10 cellular contexts compared by ENCODE assay signal in the genomic region with DNA sequence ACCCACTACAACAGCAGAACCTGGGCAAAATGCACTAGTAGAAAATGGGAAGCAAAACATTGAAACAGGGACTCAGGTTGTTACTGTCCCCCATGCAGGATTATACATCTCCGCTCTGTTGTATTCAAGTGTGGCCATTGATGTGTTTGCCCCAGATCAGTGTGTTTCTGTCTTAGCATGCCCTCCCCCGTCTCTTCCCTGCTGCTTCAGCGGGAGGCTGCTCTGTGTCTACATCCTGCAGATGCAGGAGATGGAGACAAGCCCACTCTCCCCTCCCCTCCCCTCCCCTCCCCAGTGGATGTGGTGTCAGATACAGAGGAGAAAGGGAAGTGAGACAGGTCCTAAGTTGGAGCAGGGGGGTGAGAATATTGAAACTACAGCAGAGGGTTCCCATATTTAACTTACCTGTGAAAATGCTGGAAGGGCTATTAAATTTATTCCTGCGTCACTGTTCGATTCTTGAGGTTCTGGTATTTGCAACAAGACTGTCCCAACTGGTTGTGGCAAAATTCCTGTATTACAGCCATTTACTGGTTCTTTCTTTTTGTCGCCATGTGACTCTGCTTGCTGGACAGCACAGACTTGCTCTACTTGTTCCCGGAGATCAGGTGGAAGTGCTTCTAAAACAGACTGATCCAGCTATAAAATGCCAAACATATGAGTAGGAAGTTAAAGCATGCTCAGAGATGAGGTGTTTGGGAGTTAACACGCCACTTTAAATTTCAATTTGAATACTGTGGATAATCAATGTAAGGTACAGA.
DNase-seq lines count a peak whose midpoint lies in the region; ATAC-seq and TF ChIP-seq lines count a peak whose summit lies in the region.
"Had no signal": no experiment of that assay in that cellular context is flagged by ENCODE, and none has a peak within 500 bp of the region (broad histone marks: within the 10 kb centered on the region; RNA-seq: fewer than 3 reads in every experiment).

No MANE protein-coding gene starts in this region.

- H3K4me3 Mint-ChIP-seq in naive thymus-derived CD4-positive, alpha-beta T cell, result no peak overlapping the region

- H3K36me3 Mint-ChIP-seq in naive thymus-derived CD4-positive, alpha-beta T cell, result peaks cover 0 to 40% (median 16%) of the 10 kb centered on the region in 5 donors

- no peak overlapping the region for H3K4me3 ChIP-seq in DND-41 (ENCODE audit: low read depth in 1 of 2, low read length in 2 of 2)
- H3K4me3 ChIP-seq in naive thymus-derived CD4-positive, alpha-beta T cell (ENCODE audit: low read length), result no peak overlapping the region

- no peaks in the 10 kb centered on the region for H3K27me3 Mint-ChIP-seq in naive thymus-derived CD4-positive, alpha-beta T cell

- no peaks in the 10 kb centered on the region for H3K9me3 ChIP-seq in DND-41 (ENCODE audit: insufficient read depth, low read length, severe bottlenecking)
- H3K9me3 ChIP-seq in naive thymus-derived CD4-positive, alpha-beta T cell (ENCODE audit: control insufficient read depth in 2 of 3, low read length in 3 of 3), result no peaks in the 10 kb centered on the region

- H3K4me1 ChIP-seq in DND-41 (ENCODE audit: insufficient read depth, low read length), result no peaks in the 10 kb centered on the region
- H3K4me1 ChIP-seq in naive thymus-derived CD4-positive, alpha-beta T cell (ENCODE audit: control insufficient read depth in 2 of 2, insufficient read depth in 2 of 2, low read length in 2 of 2), result no peaks in the 10 kb centered on the region

- ATAC-seq in DND-41 (ENCODE audit: insufficient read depth, low read depth), result peak; percentile 53; the same call in 2 of the 3 replicates
- no peak for ATAC-seq in naive thymus-derived CD4-positive, alpha-beta T cell
- no peak for ATAC-seq in HG03469 (IDR thresholded peaks at IDR 0.05; ENCODE audit: unreplicated experiment)
- ATAC-seq in HG03571 (IDR thresholded peaks at IDR 0.05; ENCODE audit: unreplicated experiment), result no peak

- DNase-seq in DND-41 (peak; percentile 21), MV-4-11 (lab: John Stamatoyannopoulos, UW) (peak; percentile 27), epithelial cell of prostate (ENCODE audit: low read depth, low spot score) (peak; percentile 46), NCI-H1417 treated with DMSO at 0.1 percent for 48 hours (lab: John Stamatoyannopoulos, UW) (no peak), DMS114 treated with DMSO at 0.1 percent for 48 hours (lab: John Stamatoyannopoulos, UW; ENCODE audit: unreplicated experiment) (no peak)
- DNase-seq in naive thymus-derived CD4-positive, alpha-beta T cell, result no peak
- DNase-seq: activated gamma-delta T cell treated with Interleukin-2 at 50 U/mL for 16 hours, NCI-H2081 treated with DMSO at 0.1 percent for 48 hours had no signal

- H3K79me2 ChIP-seq in DND-41 (ENCODE audit: insufficient read depth, low read length), result no peaks in the 10 kb centered on the region

- TF ChIP-seq CTCF in DND-41 (IDR thresholded peaks at IDR 0.05; ENCODE audit: borderline replicate concordance, extremely low read depth, low read length, poor library complexity, severe bottlenecking), result no peak

- H3K36me3 ChIP-seq in DND-41 (ENCODE audit: insufficient read depth, low read length), result peaks cover 93% of the 10 kb centered on the region
- H3K36me3 ChIP-seq in naive thymus-derived CD4-positive, alpha-beta T cell (ENCODE audit: control insufficient read depth in 2 of 3, insufficient read depth in 3 of 3, low read length in 3 of 3), result peaks cover 13 to 69% (median 15%) of the 10 kb centered on the region in 3 experiments

- peaks cover 4 to 20% (median 9%) of the 10 kb centered on the region in 7 donors for H3K4me1 Mint-ChIP-seq in naive thymus-derived CD4-positive, alpha-beta T cell

- no peak overlapping the region for H3K4me2 ChIP-seq in DND-41 (ENCODE audit: insufficient read depth, low read length)

- H2AFZ ChIP-seq in DND-41 (ENCODE audit: low read depth, low read length), result no peak overlapping the region

- intact Hi-C loops in naive thymus-derived CD4-positive, alpha-beta T cell (cut with micrococcal nuclease), result no loop called here

- H3K27me3 ChIP-seq in DND-41 (ENCODE audit: insufficient read depth, low read length, poor library complexity), result no peaks in the 10 kb centered on the region
- H3K27me3 ChIP-seq in naive thymus-derived CD4-positive, alpha-beta T cell (ENCODE audit: control insufficient read depth in 2 of 2, insufficient read depth in 2 of 2, low read length in 2 of 2), result no peaks in the 10 kb centered on the region

- H3K9me3 Mint-ChIP-seq in naive thymus-derived CD4-positive, alpha-beta T cell, result no peaks in the 10 kb centered on the region

- H3K27ac ChIP-seq in DND-41 (ENCODE audit: low read length), result no peak overlapping the region
- H3K27ac ChIP-seq in epithelial cell of prostate, result peak overlapping the region; percentile 68
- H3K27ac ChIP-seq in naive thymus-derived CD4-positive, alpha-beta T cell (ENCODE audit: low read depth, low read length), result peak overlapping the region; percentile 46

- POLR2A ChIA-PET in naive thymus-derived CD4-positive, alpha-beta T cell (lab: Charles Lee), result interaction anchor here (0.7 kb wide), 1 partner anchor 156 kb away, joined by 3 read pairs; no protein-coding TSS in a partner anchor

- H4K20me1 ChIP-seq in DND-41 (ENCODE audit: insufficient read depth, low read length), result no peaks in the 10 kb centered on the region; the same call in 1 of the 2 replicates

- H3K9ac ChIP-seq in DND-41 (ENCODE audit: low read depth, low read length), result no peak overlapping the region

- peak overlapping the region in 8 of 9 donors; percentile 18 to 84 (median 80) for H3K27ac Mint-ChIP-seq in naive thymus-derived CD4-positive, alpha-beta T cell

- CTCF ChIA-PET in naive thymus-derived CD4-positive, alpha-beta T cell (lab: Charles Lee), result no interaction called here

Comparison
In these comparisons a context has a peak if more than half of its experiments do, and no peak if none do; other contexts are left out.
1. DNase-seq: peak in DND-41 (single experiment), MV-4-11 (single experiment) and epithelial cell of prostate (single experiment); none in naive thymus-derived CD4-positive, alpha-beta T cell (0 of 9), NCI-H1417 treated with DMSO at 0.1 percent for 48 hours (single experiment) and DMS114 treated with DMSO at 0.1 percent for 48 hours (single experiment).